Comparison of ENCODE assay signal across 28 cellular contexts in genomic region chr10:71657604-71658348, GRCh38.
DNase-seq lines count a peak whose midpoint lies in the region; ATAC-seq and TF ChIP-seq lines count a peak whose summit lies in the region.
"Had no signal": no experiment of that assay in that cellular context is flagged by ENCODE, and none has a peak within 500 bp of the region (broad histone marks: within the 10 kb centered on the region; RNA-seq: fewer than 3 reads in every experiment).

No MANE protein-coding gene starts in this region.

- no peaks in the 10 kb centered on the region; the same call in 1 of the 2 replicates for H3F3A ChIP-seq in DOHH2 (ENCODE audit: control insufficient read depth, insufficient read depth)

- H3K27ac Mint-ChIP-seq in neural crest cell (ENCODE audit: unreplicated experiment) = peak overlapping the region; percentile 87
- H3K27ac Mint-ChIP-seq: activated naive CD4-positive, alpha-beta T cell treated with anti-CD3 and anti-CD28 coated beads for 36 hours; effector memory CD8-positive, alpha-beta T cell; T-cell had no signal

- H3K9me3 Mint-ChIP-seq in neural crest cell = no peaks in the 10 kb centered on the region
- H3K9me3 Mint-ChIP-seq: activated naive CD4-positive, alpha-beta T cell treated with anti-CD3 and anti-CD28 coated beads for 36 hours; effector memory CD8-positive, alpha-beta T cell; T-cell had no signal

- H3K9me2 ChIP-seq in DOHH2 (replicated peaks; ENCODE audit: control insufficient read depth, low read length) = no peaks in the 10 kb centered on the region

- TF ChIP-seq CTCF in DOHH2 (IDR thresholded peaks at IDR 0.05; ENCODE audit: low read depth, low read length, poor library complexity, severe bottlenecking) (no peak), neural crest cell (conservative IDR thresholded peaks at IDR 0.05) (no peak), upper lobe of left lung (IDR thresholded peaks at IDR 0.05) (no peak), breast epithelium (IDR thresholded peaks at IDR 0.05) (no peak)

- TF ChIP-seq POLR2A in upper lobe of left lung (IDR thresholded peaks at IDR 0.05) = no peak
- no peak for TF ChIP-seq POLR2A in GM18505 (IDR thresholded peaks at IDR 0.05; ENCODE audit: borderline replicate concordance, extremely low read depth, insufficient read depth, insufficient read length)
- no peak for TF ChIP-seq POLR2A in breast epithelium (IDR thresholded peaks at IDR 0.05)

- H3K4me3 Mint-ChIP-seq in neural crest cell = peak overlapping the region; percentile 28
- H3K4me3 Mint-ChIP-seq: activated naive CD4-positive, alpha-beta T cell treated with anti-CD3 and anti-CD28 coated beads for 36 hours; effector memory CD8-positive, alpha-beta T cell; T-cell had no signal

- H3K4me1 ChIP-seq in DOHH2 (ENCODE audit: control insufficient read depth, low read length) (peaks cover 49% of the 10 kb centered on the region), upper lobe of left lung (no peaks in the 10 kb centered on the region), breast epithelium (no peaks in the 10 kb centered on the region)
- H3K4me1 ChIP-seq: esophagus muscularis mucosa, lower lobe of right lung, psoas muscle had no signal

- H3K4me3 ChIP-seq in DOHH2 (ENCODE audit: low read length) (no peak overlapping the region), upper lobe of left lung (no peak overlapping the region), breast epithelium (no peak overlapping the region)
- H3K4me3 ChIP-seq: esophagus muscularis mucosa, lower lobe of right lung, psoas muscle, transverse colon had no signal

- H3K36me3 Mint-ChIP-seq in neural crest cell (ENCODE audit: low read depth) = no peaks in the 10 kb centered on the region
- H3K36me3 Mint-ChIP-seq: T-cell had no signal

- no peaks in the 10 kb centered on the region for H3K79me2 ChIP-seq in DOHH2 (ENCODE audit: control insufficient read depth, low read length)

- H3K27ac ChIP-seq in DOHH2 (ENCODE audit: low read depth, low read length) (no peak overlapping the region), upper lobe of left lung (no peak overlapping the region), breast epithelium (no peak overlapping the region)
- H3K27ac ChIP-seq: esophagus muscularis mucosa, KMS-11, lower lobe of right lung, psoas muscle, transverse colon had no signal

- peak; percentile 57 for DNase-seq in NCI-H2227 (lab: John Stamatoyannopoulos, UW; ENCODE audit: unreplicated experiment)
- DNase-seq in iPS DF 19.7 (ENCODE audit: low read depth, low spot score) = peak; percentile 80
- DNase-seq in neural crest cell (ENCODE audit: low read depth, low spot score) = no peak
- DNase-seq in HUDEP-2 (lab: John Stamatoyannopoulos, UW; ENCODE audit: unreplicated experiment in 76 of 76) = no peak
- DNase-seq in upper lobe of left lung = no peak
- DNase-seq in breast epithelium (ENCODE audit: low spot score in 2 of 2) = no peak
- DNase-seq: activated CD4-positive, alpha-beta T cell treated with anti-CD3 and anti-CD28 coated beads for 1 hour; activated naive CD4-positive, alpha-beta T cell treated with anti-CD3 and anti-CD28 coated beads for 36 hours; activated T-cell treated with anti-CD3 and anti-CD28 coated beads, Interleukin-2, amount 50 U/mL, for 1 hour; amniotic stem cell; DND-41; effector memory CD8-positive, alpha-beta T cell; foreskin melanocyte; lower lobe of right lung; NCI-H146; NCI-H2171; NCI-H524 treated with DMSO at 0.1 percent for 48 hours; nucleus accumbens; psoas muscle; SIG-M5; stimulated activated CD8-positive, alpha-beta memory T cell treated with anti-CD3 and anti-CD28 coated beads, Interleukin-4, amount 100 ng/mL, for 48 hours; T-cell; transverse colon had no signal

- H3K27me3 ChIP-seq in DOHH2 (ENCODE audit: control insufficient read depth, low read length) = no peaks in the 10 kb centered on the region
- no peaks in the 10 kb centered on the region for H3K27me3 ChIP-seq in upper lobe of left lung
- H3K27me3 ChIP-seq in breast epithelium = no peaks in the 10 kb centered on the region
- H3K27me3 ChIP-seq: esophagus muscularis mucosa, transverse colon had no signal

- no peaks in the 10 kb centered on the region for H4K20me1 ChIP-seq in DOHH2 (ENCODE audit: control insufficient read depth, insufficient read depth, low read depth, low read length)

- no peaks in the 10 kb centered on the region for H3K27me3 Mint-ChIP-seq in neural crest cell (ENCODE audit: low read depth)
- H3K27me3 Mint-ChIP-seq: T-cell had no signal

- H3K9me3 ChIP-seq in DOHH2 (ENCODE audit: control insufficient read depth, insufficient read depth, low read length) (peaks cover 5% of the 10 kb centered on the region; the same call in 1 of the 2 replicates), upper lobe of left lung (peaks cover 0 to 3% (median 0%) of the 10 kb centered on the region in 4 donors), breast epithelium (no peaks in the 10 kb centered on the region)
- H3K9me3 ChIP-seq: esophagus muscularis mucosa, lower lobe of right lung, psoas muscle, transverse colon had no signal

- ATAC-seq in upper lobe of left lung (ENCODE audit: low FRiP score in 2 of 2) (no peak), GM18505 (IDR thresholded peaks at IDR 0.05; ENCODE audit: unreplicated experiment) (no peak)
- ATAC-seq: effector memory CD8-positive, alpha-beta T cell; lower lobe of right lung; Panc1; psoas muscle; T-cell had no signal

- H3K4me2 ChIP-seq in DOHH2 (ENCODE audit: low read length) = peak overlapping the region; percentile 2
- H3K4me2 ChIP-seq: KMS-11 had no signal

- WGBS in upper lobe of left lung, 2 donors = 81 to 82% methylated on average over 14 of the region's 14 CpGs

- H3K36me3 ChIP-seq in DOHH2 (ENCODE audit: control insufficient read depth, low read length) = no peaks in the 10 kb centered on the region
- H3K36me3 ChIP-seq in upper lobe of left lung = no peaks in the 10 kb centered on the region
- no peaks in the 10 kb centered on the region for H3K36me3 ChIP-seq in breast epithelium
- H3K36me3 ChIP-seq: esophagus muscularis mucosa, lower lobe of right lung, transverse colon had no signal

- no peak for TF ChIP-seq EP300 in upper lobe of left lung (IDR thresholded peaks at IDR 0.05)

- H3K4me1 Mint-ChIP-seq in neural crest cell = peaks cover 26% of the 10 kb centered on the region
- H3K4me1 Mint-ChIP-seq: T-cell had no signal

- intact Hi-C loops in breast epithelium (cut with DNase I; ENCODE audit: low total_unique reads) = no loop called here

Comparison
In these comparisons a context has a peak if more than half of its experiments do, and no peak if none do; other contexts are left out.
1. DNase-seq: peak in NCI-H2227 (single experiment) and iPS DF 19.7 (single experiment); none in neural crest cell (single experiment), HUDEP-2 (0 of 76), upper lobe of left lung (0 of 2) and breast epithelium (0 of 2).